In genomic region chr12:754871-755562, GRCh38 we compare ENCODE assay signal across 8 cellular contexts. TPM values are rescaled to one million over a fixed set of nuclear protein-coding genes. Genes with fewer than 3 reads are reported as not detected.
A peak's percentile ranks its signal among the peaks of the same experiment; 100 is the strongest.
DNase-seq lines count a peak whose midpoint lies in the region; ATAC-seq, FAIRE-seq and TF ChIP-seq lines count a peak whose summit lies in the region.

No MANE protein-coding gene starts in this region.

- H3K36me3 ChIP-seq in GM23248 (ENCODE audit: low read depth) = no peaks in the 10 kb centered on the region
- H3K36me3 ChIP-seq in PC-3 (ENCODE audit: low read depth, low read length) = no peaks in the 10 kb centered on the region
- H3K36me3 ChIP-seq in brain microvascular endothelial cell (replicated peaks) = no peaks in the 10 kb centered on the region
- no peaks in the 10 kb centered on the region; a peak in 1 of 5 replicates for H3K36me3 ChIP-seq in HepG2 (replicated peaks in 1 of 2; ENCODE audit: control insufficient read depth in 1 of 2, insufficient read depth in 2 of 2, low read length in 2 of 2)
- no peaks in the 10 kb centered on the region for H3K36me3 ChIP-seq in thyroid gland

- no peaks in the 10 kb centered on the region for H3K9me3 ChIP-seq in GM23248 (ENCODE audit: low read depth)
- no peaks in the 10 kb centered on the region for H3K9me3 ChIP-seq in PC-3 (ENCODE audit: low read length)
- H3K9me3 ChIP-seq in HepG2 (ENCODE audit: low read length) = no peaks in the 10 kb centered on the region
- H3K9me3 ChIP-seq in thyroid gland = no peaks in the 10 kb centered on the region

- CTCF ChIA-PET in PC-3 (lab: Charles Lee) (interaction anchor here (0.6 to 1.0 kb wide), 2 partner anchors 59 to 145 kb away, joined by 3 to 13 read pairs; no protein-coding TSS in a partner anchor), HepG2 (lab: Yijun Ruan, JAX; ENCODE audit: low intra/inter-chr PET ratio, low total read pairs) (interaction anchor here (1.0 kb wide), 1 partner anchor 59 kb away, joined by 3 read pairs; no protein-coding TSS in a partner anchor)

- H3K9me2 ChIP-seq in GM23248 (ENCODE audit: insufficient read depth) = no peaks in the 10 kb centered on the region
- no peaks in the 10 kb centered on the region for H3K9me2 ChIP-seq in PC-3 (replicated peaks; ENCODE audit: low read length)

- no peak overlapping the region for H2AFZ ChIP-seq in GM23248
- H2AFZ ChIP-seq in PC-3 (ENCODE audit: low read length) = no peak overlapping the region
- no peak overlapping the region for H2AFZ ChIP-seq in HepG2 (ENCODE audit: low read length)

- peak; percentile 6; the same call in 1 of the 2 replicates for ATAC-seq in PC-3
- no peak for ATAC-seq in HepG2
- no peak for ATAC-seq in GM18873 (IDR thresholded peaks at IDR 0.05; ENCODE audit: low FRiP score, unreplicated experiment)
- ATAC-seq in HG02588 (IDR thresholded peaks at IDR 0.05; ENCODE audit: unreplicated experiment) = no peak

- peak overlapping the region; percentile 83 for H3K27ac ChIP-seq in GM23248
- no peak overlapping the region; the same call in 1 of the 2 replicates for H3K27ac ChIP-seq in PC-3 (ENCODE audit: low read length)
- H3K27ac ChIP-seq in brain microvascular endothelial cell = peak overlapping the region; percentile 12
- H3K27ac ChIP-seq in HepG2 (ENCODE audit: extremely low read length, insufficient read depth, low read length) = peak overlapping the region; percentile 11
- peak overlapping the region in 2 of 3 donors; percentile 96 to 98 for H3K27ac ChIP-seq in thyroid gland

- peak; percentile 51 for TF ChIP-seq CTCF in PC-3 (conservative IDR thresholded peaks at IDR 0.05; ENCODE audit: low read depth, low read length)
- TF ChIP-seq CTCF in brain microvascular endothelial cell (IDR thresholded peaks at IDR 0.05; ENCODE audit: low read depth, low read length, missing control alignments) = peak; percentile 52
- no peak for TF ChIP-seq CTCF in HepG2 (CRISPR knock-in tag; IDR thresholded peaks at IDR 0.05)
- TF ChIP-seq CTCF in thyroid gland (IDR thresholded peaks at IDR 0.05) = peak in 5 of 6 experiments; percentile 13 to 42 (median 39)

- FAIRE-seq in HepG2 (lab: Jason Lieb, UNC) = no peak

- no peak for TF ChIP-seq EP300 in HepG2 (IDR thresholded peaks at IDR 0.05; ENCODE audit: low read depth in 2 of 2, low read length in 2 of 2)
- no peak for TF ChIP-seq EP300 in HepG2 (CRISPR knock-in tag; IDR thresholded peaks at IDR 0.05; ENCODE audit: borderline replicate concordance)

- POLR2A ChIA-PET in PC-3 (lab: Charles Lee; ENCODE audit: unreplicated experiment) (interaction anchor here (0.6 kb wide), 1 partner anchor 37 kb away, joined by 3 read pairs; no protein-coding TSS in a partner anchor), HepG2 (lab: Yijun Ruan, JAX) (interaction anchor here (0.7 to 2.9 kb wide), 4 partner anchors 138 to 185 kb away, joined by 3 to 11 read pairs (median 4); no protein-coding TSS in a partner anchor)

- intact Hi-C loops in PC-3 (cut with micrococcal nuclease) (loop anchor here (1.0 to 10.0 kb wide), 4 partner anchors 22 to 190 kb away; partner anchors contain the start of gene RAD52), HepG2 (cut with micrococcal nuclease; ENCODE audit: unreplicated experiment) (loop anchor here (5.0 kb wide), 1 partner anchor 62 kb away; no protein-coding TSS in a partner anchor), thyroid gland (cut with DNase I) (loop anchor here (5.0 to 10.0 kb wide), 3 partner anchors 60 to 188 kb away; no protein-coding TSS in a partner anchor)

- 0 to 1% methylated on average over 7 of the region's 7 CpGs for WGBS in GM23248 (ENCODE audit: low coverage in 1 of 2, low lambda C conversion rate in 2 of 2, missing lambda C conversion rate in 2 of 2), 2 experiments
- 2% methylated on average over 7 of the region's 7 CpGs for WGBS in HepG2 (ENCODE audit: low lambda C conversion rate)
- WGBS in thyroid gland, 2 donors = 15 to 19% methylated on average over 7 of the region's 7 CpGs

- peak overlapping the region; percentile 90 for H3K4me2 ChIP-seq in GM23248 (ENCODE audit: unreplicated experiment)
- H3K4me2 ChIP-seq in PC-3 (ENCODE audit: low read length) = peak overlapping the region; percentile 84
- H3K4me2 ChIP-seq in HepG2 (ENCODE audit: low read depth, low read length) = peak overlapping the region; percentile 75

- TF ChIP-seq POLR2A in HepG2 (IDR thresholded peaks at IDR 0.05; ENCODE audit: insufficient read depth in 1 of 2, low read depth in 2 of 2, low read length in 2 of 2) (no peak), thyroid gland (IDR thresholded peaks at IDR 0.05) (no peak)

- H3K79me2 ChIP-seq in GM23248 (ENCODE audit: insufficient read depth) (peaks cover 71% of the 10 kb centered on the region), PC-3 (ENCODE audit: low read length) (peaks cover 72% of the 10 kb centered on the region), HepG2 (ENCODE audit: insufficient read depth, low read length) (peaks cover 67% of the 10 kb centered on the region)

- H3K4me1 ChIP-seq in GM23248 (ENCODE audit: insufficient read depth) (peaks cover 30% of the 10 kb centered on the region), PC-3 (ENCODE audit: insufficient read depth, low read length) (peaks cover 23% of the 10 kb centered on the region), HepG2 (ENCODE audit: insufficient read depth, low read length) (peaks cover 44% of the 10 kb centered on the region), thyroid gland (peaks cover 21 to 29% of the 10 kb centered on the region in 2 donors)

- H3K4me3 ChIP-seq in GM23248 (peak overlapping the region; percentile 95), PC-3 (ENCODE audit: low read length) (peak overlapping the region; percentile 92), brain microvascular endothelial cell (ENCODE audit: low read depth, low read length) (peak overlapping the region; percentile 80), HepG2 (replicated peaks in 1 of 3; ENCODE audit: insufficient read depth in 1 of 3, low read depth in 2 of 3, low read length in 3 of 3) (peak overlapping the region; percentile 73 to 91 (median 88)), thyroid gland (replicated peaks in 1 of 3) (peak overlapping the region in 2 of 3 donors; percentile 76 to 96)

- H3K27me3 ChIP-seq in GM23248 (replicated peaks; ENCODE audit: insufficient read depth) (no peaks in the 10 kb centered on the region), PC-3 (ENCODE audit: low read length) (no peaks in the 10 kb centered on the region), brain microvascular endothelial cell (replicated peaks) (no peaks in the 10 kb centered on the region), HepG2 (ENCODE audit: control insufficient read depth in 1 of 2, insufficient read depth in 2 of 2, low read length in 2 of 2) (no peaks in the 10 kb centered on the region; a peak in 1 of 5 replicates), thyroid gland (no peaks in the 10 kb centered on the region)

- H3K9ac ChIP-seq in GM23248 = peak overlapping the region; percentile 88
- H3K9ac ChIP-seq in PC-3 (ENCODE audit: low read length) = peak overlapping the region; percentile 85; the same call in 1 of the 2 replicates
- H3K9ac ChIP-seq in HepG2 (ENCODE audit: insufficient read depth, low read depth, low read length) = peak overlapping the region; percentile 80

- H4K20me1 ChIP-seq in GM23248 (ENCODE audit: insufficient read depth) (peaks cover 25% of the 10 kb centered on the region), PC-3 (ENCODE audit: low read length) (peaks cover 47% of the 10 kb centered on the region), HepG2 (ENCODE audit: insufficient read depth, low read length) (peaks cover 62% of the 10 kb centered on the region)

- H3F3A ChIP-seq in GM23248 (ENCODE audit: insufficient read depth) (peaks cover 43% of the 10 kb centered on the region), PC-3 (ENCODE audit: low read length, unreplicated experiment) (no peaks in the 10 kb centered on the region)

- DNase-seq in CD1c-positive myeloid dendritic cell (ENCODE audit: extremely low spot score) (peak; percentile 82), GM23248 (peak; percentile 93), PC-3 (peak; percentile 76), brain microvascular endothelial cell (peak; percentile 59), HepG2 (ENCODE audit: low spot score) (peak; percentile 70), thyroid gland (no peak)

- in situ Hi-C loops in GM23248 (cut with MboI) = loop anchor here (10.0 kb wide), 1 partner anchor 180 kb away; no protein-coding TSS in a partner anchor
- in situ Hi-C loops in brain microvascular endothelial cell (cut with HindIII; ENCODE audit: low pct_ligation_motif_present, low sequenced_read_pairs) = no loop called here
- in situ Hi-C loops in HepG2 (cut with HindIII; ENCODE audit: extremely low pct_ligation_motif_present, low pct_unique_long_range_greater_than_20kb) = loop anchor here (5.0 to 10.0 kb wide), 2 partner anchors 140 to 183 kb away; no protein-coding TSS in a partner anchor

- no peak for TF ChIP-seq RAD21 in HepG2 (CRISPR knock-in tag; IDR thresholded peaks at IDR 0.05)

- BruUV-seq in PC-3 (replicated peaks; lab: Mats Ljungman, UMichigan) = no TSS peak
- BruUV-seq in HepG2 (replicated peaks; lab: Mats Ljungman, UMichigan) = TSS peak; percentile 37

RNA-seq across cellular contexts. Expression of gene WNK1, which starts 2.6 kb away (rescaled TPM):
- 41.5 and 55.6 TPM in 2 replicates for total RNA-seq in GM23248 (2014; rRNA removed; shearing (Covaris generic))
- polyA plus RNA-seq in GM23248 (2016; fragmentation: Nextera tagmentation; extraction: Ambion mirVana) (47.2 and 51.6 TPM in 2 replicates), HepG2 (2011; rRNA removed) (54.8 and 63.6 TPM in 2 replicates)
- total RNA-seq in PC-3 (2014; rRNA removed) (44.5 and 69.3 TPM in 2 replicates), HepG2 (2016; rRNA removed; fragmentation: Illumina TruSeq; extraction: Trizol) (31.1 and 55.4 TPM in 2 replicates), thyroid gland (100 to 1,000 TPM in 2 of 4 donors, 10 to 100 TPM in 2; 90.0 to 211 (median 109) TPM)
- 6.9 and 7.5 TPM in 2 replicates for total RNA-seq in HepG2 (2016; cell fraction: cytosol; rRNA removed; fragmentation: Illumina TruSeq; extraction: Trizol; ENCODE audit: low read depth)
- 30.0 and 49.7 TPM in 2 replicates for total RNA-seq in HepG2 (2016; cell fraction: insoluble cytoplasmic fraction; rRNA removed; fragmentation: Illumina TruSeq; extraction: Trizol)
- total RNA-seq in HepG2 (2016; cell fraction: membrane; rRNA removed; fragmentation: Illumina TruSeq; extraction: Trizol) = 13.9 and 14.6 TPM in 2 replicates
- 64.2 and 67.8 TPM in 2 replicates for total RNA-seq in HepG2 (2016; cell fraction: nucleus; rRNA removed; fragmentation: Illumina TruSeq; extraction: Trizol)
- 42.4 and 52.8 TPM in 2 replicates for polyA plus RNA-seq in HepG2 (2011; cell fraction: cytosol; rRNA removed)
- 73.1 and 75.6 TPM in 2 replicates for polyA plus RNA-seq in HepG2 (2011; cell fraction: nucleus; rRNA removed)
- polyA plus RNA-seq in HepG2 (2012) = 62.3 and 73.2 TPM in 2 replicates
- polyA plus RNA-seq in HepG2 (2016; cell fraction: cytosol; fragmentation: Illumina TruSeq; extraction: Trizol; ENCODE audit: low read depth) = 0.92 and 0.94 TPM in 2 replicates
- polyA plus RNA-seq in HepG2 (2016; cell fraction: insoluble cytoplasmic fraction; fragmentation: Illumina TruSeq; extraction: Trizol; ENCODE audit: low read depth) = 35.7 and 39.9 TPM in 2 replicates
- polyA plus RNA-seq in HepG2 (2016; cell fraction: membrane; fragmentation: Illumina TruSeq; extraction: Trizol; ENCODE audit: low read depth) = 2.2 and 4.7 TPM in 2 replicates
- polyA plus RNA-seq in HepG2 (2016; cell fraction: nucleus; fragmentation: Illumina TruSeq; extraction: Trizol; ENCODE audit: insufficient read depth, low read depth) = 39.9 and 51.6 TPM in 2 replicates
- polyA minus RNA-seq in HepG2 (2011; rRNA and poly(A)+ RNA removed; ENCODE audit: low replicate concordance) = 231 and 292 TPM in 2 replicates
- polyA minus RNA-seq in HepG2 (2011; cell fraction: cytosol; rRNA and poly(A)+ RNA removed) = 157 and 213 TPM in 2 replicates
- polyA minus RNA-seq in HepG2 (2011; cell fraction: nucleus; rRNA and poly(A)+ RNA removed) = 269 and 312 TPM in 2 replicates

Comparison
In these comparisons a context has a peak if more than half of its experiments do, and no peak if none do; other contexts are left out.
1. DNase-seq: peak in CD1c-positive myeloid dendritic cell (single experiment), GM23248 (single experiment), PC-3 (single experiment), brain microvascular endothelial cell (single experiment) and HepG2 (single experiment); none in thyroid gland (0 of 2).
2. Peak in every context shown above with its lines, with median percentiles within 50 percentile points of each other: H3K4me2 ChIP-seq, H3K4me3 ChIP-seq and H3K9ac ChIP-seq.